Comparison of ENCODE assay signal across 8 cellular contexts in genomic region chr6:41505084-41506049, GRCh38. TPM values are rescaled to one million over a fixed set of nuclear protein-coding genes. Genes with fewer than 3 reads are reported as not detected.
DNase-seq lines count a peak whose midpoint lies in the region; ATAC-seq and TF ChIP-seq lines count a peak whose summit lies in the region.

No MANE protein-coding gene starts in this region.

- peaks cover 29% of the 10 kb centered on the region for H3K4me1 Mint-ChIP-seq in GM23338

- H3K79me2 ChIP-seq in GM23338 (replicated peaks; ENCODE audit: insufficient read depth): no peaks in the 10 kb centered on the region

- H3K36me3 ChIP-seq in GM23338 (ENCODE audit: insufficient read depth): peaks cover 4% of the 10 kb centered on the region; the same call in 1 of the 2 replicates
- H3K36me3 ChIP-seq in muscle layer of duodenum (ENCODE audit: control insufficient read depth in 1 of 2, insufficient read depth in 2 of 2, low read length in 2 of 2): no peaks in the 10 kb centered on the region
- H3K36me3 ChIP-seq in uterus: no peaks in the 10 kb centered on the region

- H3K4me3 Mint-ChIP-seq in GM23338: peak overlapping the region; percentile 65

- H3K9me2 ChIP-seq in GM23338 (ENCODE audit: insufficient read depth): no peaks in the 10 kb centered on the region

- H3K4me2 ChIP-seq in GM23338: peak overlapping the region; percentile 86

- peaks cover 72% of the 10 kb centered on the region for H3K27me3 Mint-ChIP-seq in GM23338 (ENCODE audit: insufficient read depth, low read depth, poor library complexity)

- H3K36me3 Mint-ChIP-seq in GM23338 (ENCODE audit: low read depth): no peaks in the 10 kb centered on the region

- TF ChIP-seq POLR2A in uterus (IDR thresholded peaks at IDR 0.05): no peak

- H3K27ac Mint-ChIP-seq in GM23338: no peak overlapping the region

- H3K4me1 ChIP-seq in GM23338 (ENCODE audit: insufficient read depth) (peaks cover 24% of the 10 kb centered on the region), muscle layer of duodenum (ENCODE audit: control insufficient read depth in 1 of 2, insufficient read depth in 2 of 2, low read length in 2 of 2) (peaks cover 3 to 29% of the 10 kb centered on the region in 2 donors), uterus (peaks cover 7 to 12% of the 10 kb centered on the region in 2 donors)

- DNase-seq in ELF-1 (ENCODE audit: low read depth, low spot score) (peak; percentile 72), GM23338 (ENCODE audit: low spot score) (peak; percentile 70), SK-N-DZ (ENCODE audit: low spot score) (peak; percentile 25), fibroblast of peridontal ligament (ENCODE audit: extremely low read depth) (peak; percentile 59), uterus (peak; percentile 90 to 93), occipital lobe (lab: John Stamatoyannopoulos, UW) (no peak), activated gamma-delta T cell (lab: John Stamatoyannopoulos, UW) (no peak)

- H3F3A ChIP-seq in GM23338 (replicated peaks; ENCODE audit: low read depth): peaks cover 14% of the 10 kb centered on the region

- ATAC-seq in GM23338: peak; percentile 59

- TF ChIP-seq CTCF in GM23338 (conservative IDR thresholded peaks at IDR 0.05; ENCODE audit: low read depth in 2 of 2) (no peak), uterus (IDR thresholded peaks at IDR 0.05) (peak in 1 of 4 experiments; percentile 41)

- H4K20me1 ChIP-seq in GM23338 (replicated peaks; ENCODE audit: insufficient read depth): peaks cover 4% of the 10 kb centered on the region; the same call in 1 of the 2 replicates

- no peak overlapping the region for H3K27ac ChIP-seq in GM23338 (ENCODE audit: low read depth)
- no peak overlapping the region for H3K27ac ChIP-seq in muscle layer of duodenum (ENCODE audit: low read length)
- H3K27ac ChIP-seq in uterus: peak overlapping the region; percentile 83 to 98

- intact Hi-C loops in uterus (cut with DNase I; ENCODE audit: low total_unique reads): loop anchor here (5.0 kb wide), 1 partner anchor 42 kb away; the partner anchor contains the start of gene FOXP4

- H3K9me3 ChIP-seq in muscle layer of duodenum (ENCODE audit: control insufficient read depth in 1 of 2, low read length in 2 of 2): no peaks in the 10 kb centered on the region
- no peaks in the 10 kb centered on the region for H3K9me3 ChIP-seq in uterus

- no peaks in the 10 kb centered on the region for H3K9me3 Mint-ChIP-seq in GM23338

- H2AFZ ChIP-seq in GM23338: peak overlapping the region; percentile 95

- H3K4me3 ChIP-seq in GM23338: peak overlapping the region; percentile 54
- H3K4me3 ChIP-seq in muscle layer of duodenum (ENCODE audit: low read depth in 1 of 2, low read length in 2 of 2): peak overlapping the region; percentile 43 to 59
- H3K4me3 ChIP-seq in uterus: peak overlapping the region; percentile 21 to 46

- H3K27me3 ChIP-seq in GM23338 (ENCODE audit: insufficient read depth) (peaks cover 95% of the 10 kb centered on the region), muscle layer of duodenum (ENCODE audit: low read depth, low read length) (no peaks in the 10 kb centered on the region), uterus (no peaks in the 10 kb centered on the region)

TF ChIP-seq in GM23338, 12 proteins besides CTCF, POLR2A, EP300 and RAD21:
- TF ChIP-seq ZNF331 (CRISPR knock-in tag; IDR thresholded peaks at IDR 0.05; ENCODE audit: low read depth) (no peak), EZH2 (IDR thresholded peaks at IDR 0.05; ENCODE audit: low read depth, unreplicated experiment) (peak; percentile 58), ZNF114 (CRISPR knock-in tag; IDR thresholded peaks at IDR 0.05) (no peak), CREB1 (CRISPR knock-in tag; IDR thresholded peaks at IDR 0.05; ENCODE audit: low read depth) (no peak), JUNB (IDR thresholded peaks at IDR 0.05; ENCODE audit: unreplicated experiment) (no peak), ZNF462 (CRISPR knock-in tag; IDR thresholded peaks at IDR 0.05) (no peak), EZH2phosphoT487 (IDR thresholded peaks at IDR 0.05; ENCODE audit: unreplicated experiment) (peak; percentile 81), STAT1 (IDR thresholded peaks at IDR 0.05; ENCODE audit: unreplicated experiment) (no peak)

RNA-seq across cellular contexts. Expression of gene FOXP4, which starts 40.8 kb away (rescaled TPM):
- 9.7 and 13.5 TPM in 2 replicates for total RNA-seq in GM23338 (2014; rRNA removed; shearing (Covaris generic))
- 5.1 and 6.3 TPM in 2 replicates for polyA plus RNA-seq in GM23338 (2016; fragmentation: Nextera tagmentation; extraction: Ambion mirVana)
- 5.3 and 8.4 TPM in 2 replicates for polyA plus RNA-seq in SK-N-DZ (2014; cell fraction: cytosol; rRNA removed)
- polyA plus RNA-seq in SK-N-DZ (2014; cell fraction: nucleus; rRNA removed): 2.2 and 3.9 TPM in 2 replicates
- 10 to 100 TPM in 2 of 4 donors, 1 to 10 TPM in 2; 3.8 to 50.1 (median 9.4) TPM for total RNA-seq in uterus
- total RNA-seq in occipital lobe: 0.94 TPM

Comparison
In these comparisons a context has a peak if more than half of its experiments do, and no peak if none do; other contexts are left out.
1. DNase-seq: peak in ELF-1 (single experiment), GM23338 (single experiment), SK-N-DZ (single experiment), fibroblast of peridontal ligament (single experiment) and uterus (2 of 2); none in occipital lobe (single experiment) and activated gamma-delta T cell (single experiment).
2. H3K27ac ChIP-seq: peak in uterus (2 of 2); none in GM23338 (single experiment) and muscle layer of duodenum (single experiment).
3. Peak in every context shown above with its lines, with median percentiles within 50 percentile points of each other: H3K4me3 ChIP-seq.